24 cellular contexts compared by ENCODE assay signal in the genomic region with DNA sequence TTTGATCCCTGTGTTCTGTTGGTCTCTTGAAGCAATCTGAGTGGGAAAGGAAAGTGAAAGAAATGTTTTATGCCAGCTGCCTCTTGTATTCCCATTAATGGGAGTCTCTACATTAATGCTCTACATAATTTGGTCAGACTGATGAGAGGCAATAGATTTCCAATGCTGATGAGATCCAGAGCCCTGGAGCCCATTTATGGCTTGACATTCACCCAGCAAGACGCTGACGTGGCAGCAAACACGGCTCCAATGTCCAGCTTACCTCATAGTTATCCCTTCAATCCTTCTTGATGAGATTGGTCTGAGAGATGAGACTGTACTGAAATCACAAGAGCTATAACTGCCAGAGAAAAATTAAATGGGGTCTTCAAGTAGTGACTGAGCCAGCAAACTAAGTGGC. TPM values are rescaled to one million over a fixed set of nuclear protein-coding genes. Genes with fewer than 3 reads are reported as not detected.
A peak's percentile ranks its signal among the peaks of the same experiment; 100 is the strongest.
DNase-seq lines count a peak whose midpoint lies in the region; ATAC-seq and TF ChIP-seq lines count a peak whose summit lies in the region.
"Had no signal": no experiment of that assay in that cellular context is flagged by ENCODE, and none has a peak within 500 bp of the region (broad histone marks: within the 10 kb centered on the region; RNA-seq: fewer than 3 reads in every experiment).

No MANE protein-coding gene starts in this region.

- DNase-seq in activated T-helper 1 cell treated with anti-CD3 and anti-CD28 coated beads, Interleukin-12 subunit alpha, Interleukin-12 subunit beta, Interleukin-2, Interleukin-4 antibody, amounts not matched to agents 30 ng/mL and 10 ng/mL and 1 ng/mL, durations not matched to agents 14 hours and 24 hours and 36 hours (ENCODE audit: low spot score): no peak
- DNase-seq in coronary artery (ENCODE audit: low spot score) (no peak), nephron progenitor cell (no peak), DMS153 (lab: John Stamatoyannopoulos, UW) (no peak), iPS-NIHi11 (ENCODE audit: low spot score) (no peak)
- DNase-seq: activated CD4-positive, alpha-beta T cell treated with anti-CD3 and anti-CD28 coated beads for 1 hour; CD8-positive, alpha-beta T cell; GDM1; heart right ventricle; left colon; NCI-H2081; NCI-H345; NCI-H774; Right ventricle myocardium superior; stimulated activated CD4-positive, alpha-beta T cell treated with anti-CD3 and anti-CD28 coated beads, Interleukin-2, amount 100 ng/mL, for 48 hours had no signal

- intact Hi-C loops in activated T-helper 1 cell treated with anti-CD3 and anti-CD28 coated beads, Interleukin-12 subunit alpha, Interleukin-12 subunit beta, Interleukin-2, Interleukin-4 antibody, amounts not matched to agents 30 ng/mL and 10 ng/mL and 1 ng/mL, durations not matched to agents 14 hours and 24 hours and 36 hours (cut with micrococcal nuclease): no loop called here

- 83% methylated on average over 3 of the region's 3 CpGs for WGBS in urinary bladder

- peak overlapping the region; percentile 24 for H3K27ac Mint-ChIP-seq in activated T-helper 1 cell treated with anti-CD3 and anti-CD28 coated beads, Interleukin-12 subunit alpha, Interleukin-12 subunit beta, Interleukin-2, Interleukin-4 antibody, amounts not matched to agents 30 ng/mL and 10 ng/mL and 1 ng/mL, durations not matched to agents 14 hours and 24 hours and 36 hours
- peak overlapping the region; percentile 48 for H3K27ac Mint-ChIP-seq in nephron progenitor cell
- H3K27ac Mint-ChIP-seq: CD8-positive, alpha-beta T cell; progenitor cell of endocrine pancreas; stimulated activated naive CD8-positive, alpha-beta T cell treated with anti-CD3 and anti-CD28 coated beads, Interleukin-15, Interleukin-2, amounts not matched to agents 100 ng/mL and 50 ng/mL, for 24 hours had no signal

- peaks cover 3% of the 10 kb centered on the region for H3K36me3 ChIP-seq in urinary bladder (ENCODE audit: insufficient read depth)

- TF ChIP-seq CTCF in coronary artery (IDR thresholded peaks at IDR 0.05) (no peak), nephron progenitor cell (IDR thresholded peaks at IDR 0.05) (no peak)

- peak overlapping the region; percentile 8 for H3K4me3 ChIP-seq in coronary artery
- no peak overlapping the region for H3K4me3 ChIP-seq in urinary bladder (ENCODE audit: low read depth, low read length)
- H3K4me3 ChIP-seq: heart right ventricle had no signal

- no peaks in the 10 kb centered on the region for H3K9me3 Mint-ChIP-seq in activated T-helper 1 cell treated with anti-CD3 and anti-CD28 coated beads, Interleukin-12 subunit alpha, Interleukin-12 subunit beta, Interleukin-2, Interleukin-4 antibody, amounts not matched to agents 30 ng/mL and 10 ng/mL and 1 ng/mL, durations not matched to agents 14 hours and 24 hours and 36 hours
- peaks cover 7% of the 10 kb centered on the region for H3K9me3 Mint-ChIP-seq in nephron progenitor cell
- H3K9me3 Mint-ChIP-seq: CD8-positive, alpha-beta T cell; IgD-negative memory B cell; stimulated activated naive CD8-positive, alpha-beta T cell treated with anti-CD3 and anti-CD28 coated beads, Interleukin-15, Interleukin-2, amounts not matched to agents 100 ng/mL and 50 ng/mL, for 24 hours had no signal

- H3K27me3 Mint-ChIP-seq in activated T-helper 1 cell treated with anti-CD3 and anti-CD28 coated beads, Interleukin-12 subunit alpha, Interleukin-12 subunit beta, Interleukin-2, Interleukin-4 antibody, amounts not matched to agents 30 ng/mL and 10 ng/mL and 1 ng/mL, durations not matched to agents 14 hours and 24 hours and 36 hours (ENCODE audit: insufficient read depth): no peaks in the 10 kb centered on the region
- H3K27me3 Mint-ChIP-seq in nephron progenitor cell (ENCODE audit: low read depth, poor library complexity): peaks cover 3% of the 10 kb centered on the region
- H3K27me3 Mint-ChIP-seq: IgD-negative memory B cell; progenitor cell of endocrine pancreas; stimulated activated naive CD8-positive, alpha-beta T cell treated with anti-CD3 and anti-CD28 coated beads, Interleukin-15, Interleukin-2, amounts not matched to agents 100 ng/mL and 50 ng/mL, for 24 hours had no signal

- no peaks in the 10 kb centered on the region for H3K4me1 ChIP-seq in urinary bladder (ENCODE audit: insufficient read depth)
- H3K4me1 ChIP-seq: heart right ventricle had no signal

- H3K36me3 Mint-ChIP-seq in activated T-helper 1 cell treated with anti-CD3 and anti-CD28 coated beads, Interleukin-12 subunit alpha, Interleukin-12 subunit beta, Interleukin-2, Interleukin-4 antibody, amounts not matched to agents 30 ng/mL and 10 ng/mL and 1 ng/mL, durations not matched to agents 14 hours and 24 hours and 36 hours (ENCODE audit: low read depth): peaks cover 55% of the 10 kb centered on the region
- peaks cover 44% of the 10 kb centered on the region for H3K36me3 Mint-ChIP-seq in nephron progenitor cell (ENCODE audit: low read depth)

- H3K4me1 Mint-ChIP-seq in activated T-helper 1 cell treated with anti-CD3 and anti-CD28 coated beads, Interleukin-12 subunit alpha, Interleukin-12 subunit beta, Interleukin-2, Interleukin-4 antibody, amounts not matched to agents 30 ng/mL and 10 ng/mL and 1 ng/mL, durations not matched to agents 14 hours and 24 hours and 36 hours (ENCODE audit: low read depth): peaks cover 18% of the 10 kb centered on the region
- no peaks in the 10 kb centered on the region for H3K4me1 Mint-ChIP-seq in nephron progenitor cell

- peak overlapping the region in 1 of 2 donors; percentile 10 for H3K27ac ChIP-seq in coronary artery
- H3K27ac ChIP-seq in urinary bladder (ENCODE audit: low read depth): peak overlapping the region; percentile 44
- H3K27ac ChIP-seq: heart right ventricle had no signal

- no peak overlapping the region for H3K4me3 Mint-ChIP-seq in activated T-helper 1 cell treated with anti-CD3 and anti-CD28 coated beads, Interleukin-12 subunit alpha, Interleukin-12 subunit beta, Interleukin-2, Interleukin-4 antibody, amounts not matched to agents 30 ng/mL and 10 ng/mL and 1 ng/mL, durations not matched to agents 14 hours and 24 hours and 36 hours
- H3K4me3 Mint-ChIP-seq in nephron progenitor cell: no peak overlapping the region
- H3K4me3 Mint-ChIP-seq: CD8-positive, alpha-beta T cell; neural crest cell; stimulated activated naive CD8-positive, alpha-beta T cell treated with anti-CD3 and anti-CD28 coated beads, Interleukin-15, Interleukin-2, amounts not matched to agents 100 ng/mL and 50 ng/mL, for 24 hours had no signal

- ATAC-seq in HG03159 (IDR thresholded peaks at IDR 0.05; ENCODE audit: unreplicated experiment): no peak
- ATAC-seq: CD8-positive, alpha-beta T cell; heart right ventricle; left colon had no signal

RNA-seq across cellular contexts. Expression of gene MYO1A, which starts 7.1 kb away (rescaled TPM):
- total RNA-seq in activated T-helper 1 cell treated with anti-CD3 and anti-CD28 coated beads, Interleukin-12 subunit alpha, Interleukin-12 subunit beta, Interleukin-2, Interleukin-4 antibody, amounts not matched to agents 30 ng/mL and 10 ng/mL and 1 ng/mL, durations not matched to agents 14 hours and 24 hours and 36 hours: 1.1 and 2.6 TPM in 2 replicates
- total RNA-seq in urinary bladder: 0.16 TPM
- 0.18 TPM for polyA plus RNA-seq in urinary bladder
- total RNA-seq: skeletal muscle tissue had no signal
- polyA plus RNA-seq: IgD-negative memory B cell had no signal

RNA-seq across cellular contexts. Expression of gene NEMP1, which starts 21.6 kb away (rescaled TPM):
- total RNA-seq in activated T-helper 1 cell treated with anti-CD3 and anti-CD28 coated beads, Interleukin-12 subunit alpha, Interleukin-12 subunit beta, Interleukin-2, Interleukin-4 antibody, amounts not matched to agents 30 ng/mL and 10 ng/mL and 1 ng/mL, durations not matched to agents 14 hours and 24 hours and 36 hours: 70.2 and 71.7 TPM in 2 replicates
- total RNA-seq in urinary bladder: 18.0 TPM
- polyA plus RNA-seq in urinary bladder: 8.5 TPM

RNA-seq across cellular contexts. Expression of gene NAB2, which starts 31.9 kb away (rescaled TPM):
- total RNA-seq in activated T-helper 1 cell treated with anti-CD3 and anti-CD28 coated beads, Interleukin-12 subunit alpha, Interleukin-12 subunit beta, Interleukin-2, Interleukin-4 antibody, amounts not matched to agents 30 ng/mL and 10 ng/mL and 1 ng/mL, durations not matched to agents 14 hours and 24 hours and 36 hours: 73.6 and 80.3 TPM in 2 replicates
- total RNA-seq in urinary bladder: 25.6 TPM
- 39.1 TPM for polyA plus RNA-seq in urinary bladder

RNA-seq across cellular contexts. Expression of gene TAC3, which starts 40.7 kb away (rescaled TPM):
- 0.34 TPM in 1 of 2 replicates, not detected in the other for total RNA-seq in activated T-helper 1 cell treated with anti-CD3 and anti-CD28 coated beads, Interleukin-12 subunit alpha, Interleukin-12 subunit beta, Interleukin-2, Interleukin-4 antibody, amounts not matched to agents 30 ng/mL and 10 ng/mL and 1 ng/mL, durations not matched to agents 14 hours and 24 hours and 36 hours
- 21.2 TPM for total RNA-seq in urinary bladder
- 2.6 TPM for polyA plus RNA-seq in urinary bladder
- total RNA-seq: CD8-positive, alpha-beta T cell; heart right ventricle; mesenteric fat pad; Right ventricle myocardium superior; skeletal muscle tissue had no signal
- polyA plus RNA-seq: adipose tissue, heart right ventricle, IgD-negative memory B cell had no signal

RNA-seq across cellular contexts. Expression of gene ZBTB39, which starts 50.7 kb away (rescaled TPM):
- total RNA-seq in activated T-helper 1 cell treated with anti-CD3 and anti-CD28 coated beads, Interleukin-12 subunit alpha, Interleukin-12 subunit beta, Interleukin-2, Interleukin-4 antibody, amounts not matched to agents 30 ng/mL and 10 ng/mL and 1 ng/mL, durations not matched to agents 14 hours and 24 hours and 36 hours: 10.3 and 11.2 TPM in 2 replicates
- total RNA-seq in urinary bladder: 6.8 TPM
- 4.1 TPM for polyA plus RNA-seq in urinary bladder
